Comparison of ENCODE assay signal across 20 cellular contexts in genomic region chr1:186498695-186499389, GRCh38. TPM values are rescaled to one million over a fixed set of nuclear protein-coding genes. Genes with fewer than 3 reads are reported as not detected.
DNase-seq lines count a peak whose midpoint lies in the region; ATAC-seq and TF ChIP-seq lines count a peak whose summit lies in the region.
"Had no signal": no experiment of that assay in that cellular context is flagged by ENCODE, and none has a peak within 500 bp of the region (broad histone marks: within the 10 kb centered on the region; RNA-seq: fewer than 3 reads in every experiment).

No MANE protein-coding gene starts in this region.

- intact Hi-C loops in MCF 10A (cut with micrococcal nuclease), result no loop called here
- intact Hi-C loops in breast epithelium (cut with DNase I; ENCODE audit: low total_unique reads), result no loop called here
- intact Hi-C loops in ovary (cut with DNase I), result no loop called here

- H3K4me3 Mint-ChIP-seq in MCF 10A (ENCODE audit: unreplicated experiment), result no peak overlapping the region
- H3K4me3 Mint-ChIP-seq: activated CD4-positive, alpha-beta T cell treated with anti-CD3 and anti-CD28 coated beads, Interleukin-2, amount 10 ng/mL, durations not matched to agents 7 days and 5 days; activated naive CD8-positive, alpha-beta T cell treated with anti-CD3 and anti-CD28 coated beads, Interleukin-2, amount 10 ng/mL, durations not matched to agents 7 days and 5 days; activated T-cell treated with anti-CD3 and anti-CD28 coated beads, Interleukin-2, amount 50 U/mL, for 24 hours; CD4-positive, alpha-beta T cell; naive thymus-derived CD8-positive, alpha-beta T cell; T-helper 2 cell treated with Interferon-gamma antibody and Interleukin-4, amounts not matched to agents 5 μg/mL and 100 μg/mL, for 36 hours had no signal

- H3K27me3 ChIP-seq in breast epithelium (no peaks in the 10 kb centered on the region), hepatocyte (no peaks in the 10 kb centered on the region), ovary (no peaks in the 10 kb centered on the region)

- no peaks in the 10 kb centered on the region for H3K9me2 ChIP-seq in hepatocyte (replicated peaks; ENCODE audit: insufficient read depth)

- H3K27ac Mint-ChIP-seq in MCF 10A (ENCODE audit: low read depth, unreplicated experiment), result no peak overlapping the region
- no peak overlapping the region for H3K27ac Mint-ChIP-seq in activated naive CD4-positive, alpha-beta T cell treated with anti-CD3 and anti-CD28 coated beads, Interleukin-2, amount 50 U/mL, for 72 hours
- H3K27ac Mint-ChIP-seq: activated CD4-positive, alpha-beta T cell treated with anti-CD3 and anti-CD28 coated beads, Interleukin-2, amount 10 ng/mL, durations not matched to agents 7 days and 5 days; activated naive CD8-positive, alpha-beta T cell treated with anti-CD3 and anti-CD28 coated beads, Interleukin-2, amount 10 ng/mL, durations not matched to agents 7 days and 5 days; activated T-cell treated with anti-CD3 and anti-CD28 coated beads, Interleukin-2, amount 50 U/mL, for 24 hours; CD4-positive, alpha-beta T cell; naive thymus-derived CD8-positive, alpha-beta T cell; T-helper 2 cell treated with Interferon-gamma antibody and Interleukin-4, amounts not matched to agents 5 μg/mL and 100 μg/mL, for 36 hours had no signal

- CTCF ChIA-PET in MCF 10A (lab: Yijun Ruan, JAX), result interaction anchor here (0.6 to 3.1 kb wide), 5 partner anchors 14 to 487 kb away, joined by 3 to 10 read pairs (median 6); partner anchors contain the start of genes PTGS2 and TPR

- H3K27me3 Mint-ChIP-seq in MCF 10A (ENCODE audit: insufficient read depth, unreplicated experiment), result no peaks in the 10 kb centered on the region
- H3K27me3 Mint-ChIP-seq: activated CD4-positive, alpha-beta T cell treated with anti-CD3 and anti-CD28 coated beads, Interleukin-2, amount 10 ng/mL, durations not matched to agents 7 days and 5 days; activated naive CD8-positive, alpha-beta T cell treated with anti-CD3 and anti-CD28 coated beads, Interleukin-2, amount 10 ng/mL, durations not matched to agents 7 days and 5 days; activated T-cell treated with anti-CD3 and anti-CD28 coated beads, Interleukin-2, amount 50 U/mL, for 24 hours; CD4-positive, alpha-beta T cell; naive thymus-derived CD8-positive, alpha-beta T cell had no signal

- H3K27ac ChIP-seq in breast epithelium, result no peak overlapping the region
- H3K27ac ChIP-seq in hepatocyte, result peak overlapping the region; percentile 67
- H3K27ac ChIP-seq in ovary, result no peak overlapping the region
- H3K27ac ChIP-seq: left ventricle myocardium inferior had no signal

- no peak overlapping the region for H2AFZ ChIP-seq in hepatocyte

- no peaks in the 10 kb centered on the region for H3K9me3 Mint-ChIP-seq in MCF 10A (ENCODE audit: unreplicated experiment)
- no peaks in the 10 kb centered on the region for H3K9me3 Mint-ChIP-seq in activated naive CD4-positive, alpha-beta T cell treated with anti-CD3 and anti-CD28 coated beads, Interleukin-2, amount 50 U/mL, for 72 hours
- H3K9me3 Mint-ChIP-seq: activated CD4-positive, alpha-beta T cell treated with anti-CD3 and anti-CD28 coated beads, Interleukin-2, amount 10 ng/mL, durations not matched to agents 7 days and 5 days; activated naive CD8-positive, alpha-beta T cell treated with anti-CD3 and anti-CD28 coated beads, Interleukin-2, amount 10 ng/mL, durations not matched to agents 7 days and 5 days; activated T-cell treated with anti-CD3 and anti-CD28 coated beads, Interleukin-2, amount 50 U/mL, for 24 hours; CD4-positive, alpha-beta T cell; T-helper 2 cell treated with Interferon-gamma antibody and Interleukin-4, amounts not matched to agents 5 μg/mL and 100 μg/mL, for 36 hours had no signal

- no peak overlapping the region for H3K4me2 ChIP-seq in hepatocyte

- H4K20me1 ChIP-seq in hepatocyte (ENCODE audit: insufficient read depth, poor library complexity, severe bottlenecking), result no peaks in the 10 kb centered on the region

- H3K36me3 Mint-ChIP-seq in MCF 10A (ENCODE audit: insufficient read depth, unreplicated experiment), result no peaks in the 10 kb centered on the region
- H3K36me3 Mint-ChIP-seq in activated naive CD4-positive, alpha-beta T cell treated with anti-CD3 and anti-CD28 coated beads, Interleukin-2, amount 50 U/mL, for 72 hours, result no peaks in the 10 kb centered on the region
- H3K36me3 Mint-ChIP-seq: activated naive CD8-positive, alpha-beta T cell treated with anti-CD3 and anti-CD28 coated beads, Interleukin-2, amount 10 ng/mL, durations not matched to agents 7 days and 5 days had no signal

- in situ Hi-C loops in astrocyte of the cerebellum (cut with HindIII; ENCODE audit: low sequenced_read_pairs), result loop anchor here (25.0 kb wide), 1 partner anchor 488 kb away; no protein-coding TSS in a partner anchor

- no peak for TF ChIP-seq EP300 in ovary (IDR thresholded peaks at IDR 0.05)

- DNase-seq in MCF 10A (ENCODE audit: unreplicated experiment) (peak; percentile 20), breast epithelium (ENCODE audit: low spot score in 2 of 2) (no peak), astrocyte of the cerebellum (ENCODE audit: low read depth) (peak; percentile 28), hepatocyte (ENCODE audit: low spot score) (peak; percentile 21), NOMO-1 (lab: John Stamatoyannopoulos, UW; ENCODE audit: unreplicated experiment in 2 of 2) (no peak), NCI-H1092 (lab: John Stamatoyannopoulos, UW) (no peak), ovary (no peak)
- DNase-seq in activated naive CD4-positive, alpha-beta T cell treated with anti-CD3 and anti-CD28 coated beads, Interleukin-2, amount 50 U/mL, for 72 hours (ENCODE audit: low spot score in 2 of 2), result no peak
- DNase-seq: 8988T; activated CD4-positive, alpha-beta T cell treated with anti-CD3 and anti-CD28 coated beads, Interleukin-2, amount 10 ng/mL, durations not matched to agents 7 days and 5 days; activated naive CD8-positive, alpha-beta T cell treated with anti-CD3 and anti-CD28 coated beads, Interleukin-2, amount 10 ng/mL, durations not matched to agents 7 days and 5 days; activated T-cell treated with anti-CD3 and anti-CD28 coated beads, Interleukin-2, amount 50 U/mL, for 24 hours; CD4-positive, alpha-beta T cell; hippocampal formation; left ventricle myocardium inferior; naive thymus-derived CD8-positive, alpha-beta T cell; NCI-H2029; substantia nigra had no signal

- TF ChIP-seq POLR2A in breast epithelium (IDR thresholded peaks at IDR 0.05), result no peak
- no peak for TF ChIP-seq POLR2A in ovary (IDR thresholded peaks at IDR 0.05)

- TF ChIP-seq CTCF in MCF 10A (IDR thresholded peaks at IDR 0.05; ENCODE audit: unreplicated experiment) (no peak), breast epithelium (IDR thresholded peaks at IDR 0.05) (no peak), astrocyte of the cerebellum (IDR thresholded peaks at IDR 0.05; ENCODE audit: low read depth, low read length, missing control alignments) (no peak), hepatocyte (IDR thresholded peaks at IDR 0.05; ENCODE audit: poor library complexity) (no peak), ovary (IDR thresholded peaks at IDR 0.05) (no peak)

- ATAC-seq in activated naive CD4-positive, alpha-beta T cell treated with anti-CD3 and anti-CD28 coated beads, Interleukin-2, amount 50 U/mL, for 72 hours, result no peak
- ATAC-seq: naive thymus-derived CD8-positive, alpha-beta T cell; Right ventricle myocardium inferior had no signal

- H3K4me3 ChIP-seq in breast epithelium (no peak overlapping the region), astrocyte of the cerebellum (ENCODE audit: low read depth, low read length) (no peak overlapping the region), hepatocyte (no peak overlapping the region), ovary (no peak overlapping the region)
- H3K4me3 ChIP-seq: left ventricle myocardium inferior had no signal

- H3K4me1 ChIP-seq in breast epithelium, result no peaks in the 10 kb centered on the region
- peaks cover 21% of the 10 kb centered on the region for H3K4me1 ChIP-seq in hepatocyte (ENCODE audit: insufficient read depth)
- no peaks in the 10 kb centered on the region for H3K4me1 ChIP-seq in ovary (ENCODE audit: insufficient read depth)
- H3K4me1 ChIP-seq: left ventricle myocardium inferior had no signal

- POLR2A ChIA-PET in MCF 10A (lab: Yijun Ruan, JAX), result no interaction called here

- H3K9me3 ChIP-seq in breast epithelium, result no peaks in the 10 kb centered on the region
- no peaks in the 10 kb centered on the region for H3K9me3 ChIP-seq in hepatocyte (ENCODE audit: low read depth)
- H3K9me3 ChIP-seq in ovary, result no peaks in the 10 kb centered on the region
- H3K9me3 ChIP-seq: left ventricle myocardium inferior had no signal

- BruUV-seq in MCF 10A (replicated peaks; lab: Mats Ljungman, UMichigan), result no TSS peak

- no peaks in the 10 kb centered on the region for H3K79me2 ChIP-seq in hepatocyte

- H3K36me3 ChIP-seq in breast epithelium, result no peaks in the 10 kb centered on the region
- no peaks in the 10 kb centered on the region for H3K36me3 ChIP-seq in hepatocyte (replicated peaks; ENCODE audit: insufficient read depth, low read depth)
- H3K36me3 ChIP-seq in ovary, result no peaks in the 10 kb centered on the region
- H3K36me3 ChIP-seq: left ventricle myocardium inferior had no signal

- 49% methylated on average over 4 of the region's 4 CpGs for WGBS in hepatocyte (ENCODE audit: low lambda C conversion rate, missing lambda C conversion rate)
- 71 to 84% (median 80%) methylated on average over 4 of the region's 4 CpGs for WGBS in ovary, 3 donors

- H3K4me1 Mint-ChIP-seq in MCF 10A (ENCODE audit: insufficient read depth, unreplicated experiment), result peaks cover 38% of the 10 kb centered on the region
- H3K4me1 Mint-ChIP-seq: activated naive CD8-positive, alpha-beta T cell treated with anti-CD3 and anti-CD28 coated beads, Interleukin-2, amount 10 ng/mL, durations not matched to agents 7 days and 5 days; naive thymus-derived CD8-positive, alpha-beta T cell had no signal

RNA-seq across cellular contexts. Expression of gene PDC, which starts 37.9 kb away (rescaled TPM):
- total RNA-seq in MCF 10A (2022) (not detected in 2 replicates), breast epithelium (not detected), hepatocyte (not detected in 2 replicates), ovary (not detected)
- polyA plus RNA-seq in hepatocyte (0.13 TPM in 1 of 2 replicates, not detected in the other), ovary (not detected)
- total RNA-seq in activated naive CD4-positive, alpha-beta T cell treated with anti-CD3 and anti-CD28 coated beads, Interleukin-2, amount 50 U/mL, for 72 hours, result not detected
- total RNA-seq: activated CD4-positive, alpha-beta T cell treated with anti-CD3 and anti-CD28 coated beads, Interleukin-2, amount 10 ng/mL, durations not matched to agents 7 days and 5 days; activated naive CD8-positive, alpha-beta T cell treated with anti-CD3 and anti-CD28 coated beads, Interleukin-2, amount 10 ng/mL, durations not matched to agents 7 days and 5 days; CD4-positive, alpha-beta T cell; left ventricle myocardium inferior; naive thymus-derived CD8-positive, alpha-beta T cell; Right ventricle myocardium inferior had no signal
- polyA plus RNA-seq: naive thymus-derived CD8-positive, alpha-beta T cell had no signal

Comparison
In these comparisons a context has a peak if more than half of its experiments do, and no peak if none do; other contexts are left out.
1. DNase-seq: peak in MCF 10A (single experiment), astrocyte of the cerebellum (single experiment) and hepatocyte (single experiment); none in breast epithelium (0 of 2), NOMO-1 (0 of 2), NCI-H1092 (single experiment), activated naive CD4-positive, alpha-beta T cell treated with anti-CD3 and anti-CD28 coated beads, Interleukin-2, amount 50 U/mL, for 72 hours (0 of 2) and ovary (0 of 5).